ENCODE assay signal across 1 cellular context in genomic region chr21:33835920-33836319, GRCh38.
TF ChIP-seq lines count a peak whose summit lies in the region.

No MANE protein-coding gene starts in this region.

TF ChIP-seq in HepG2, 621 proteins besides CTCF, POLR2A, EP300 and RAD21 (continued from another document):
- TF ChIP-seq, protein P1, sequence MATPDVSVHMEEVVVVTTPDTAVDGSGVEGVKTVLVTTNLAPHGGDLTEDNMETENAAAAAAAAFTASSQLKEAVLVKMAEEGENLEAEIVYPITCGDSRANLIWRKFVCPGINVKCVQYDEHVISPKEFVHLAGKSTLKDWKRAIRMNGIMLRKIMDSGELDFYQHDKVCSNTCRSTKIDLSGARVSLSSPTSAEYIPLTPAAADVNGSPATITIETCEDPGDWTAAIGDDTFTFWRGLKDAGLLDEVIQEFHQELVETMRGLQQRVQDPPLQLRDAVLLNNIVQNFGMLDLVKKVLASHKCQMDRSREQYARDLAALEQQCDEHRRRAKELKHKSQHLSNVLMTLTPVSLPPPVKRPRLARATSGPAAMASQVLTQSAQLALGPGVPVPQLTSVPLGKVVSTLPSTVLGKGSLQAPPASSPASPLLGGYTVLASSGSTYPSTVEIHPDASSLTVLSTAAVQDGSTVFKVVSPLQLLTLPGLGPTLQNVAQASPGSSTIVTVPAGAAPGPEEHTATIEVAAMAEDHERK (CRISPR knock-in tag; IDR thresholded peaks at IDR 0.05; ENCODE audit: low read depth): no peak
- TF ChIP-seq CEBPG (CRISPR knock-in tag; IDR thresholded peaks at IDR 0.05) (no peak), SCMH1 (CRISPR knock-in tag; IDR thresholded peaks at IDR 0.05; ENCODE audit: borderline replicate concordance) (no peak), ZNF512 (CRISPR knock-in tag; IDR thresholded peaks at IDR 0.05) (no peak), ESRRA (CRISPR knock-in tag; IDR thresholded peaks at IDR 0.05; ENCODE audit: low read depth) (no peak), FIP1L1 (IDR thresholded peaks at IDR 0.05; ENCODE audit: borderline replicate concordance, insufficient read depth, low read depth, low read length) (no peak), POLR2AphosphoS5 (IDR thresholded peaks at IDR 0.05; ENCODE audit: low read depth, low read length) (no peak), ZNF552 (CRISPR knock-in tag; IDR thresholded peaks at IDR 0.05; ENCODE audit: borderline replicate concordance) (no peak), ZNF367 (CRISPR knock-in tag; IDR thresholded peaks at IDR 0.05; ENCODE audit: borderline replicate concordance) (no peak), ZNF296 (CRISPR knock-in tag; conservative IDR thresholded peaks at IDR 0.05) (no peak), ZMYM3 (CRISPR knock-in tag; IDR thresholded peaks at IDR 0.05) (no peak), ZNF138 (CRISPR knock-in tag; IDR thresholded peaks at IDR 0.05; ENCODE audit: low read depth) (no peak)
